In genomic region chr15:65460948-65461347, GRCh38 we compare ENCODE assay signal across 10 cellular contexts. TPM values are rescaled to one million over a fixed set of nuclear protein-coding genes. Genes with fewer than 3 reads are reported as not detected.
DNase-seq lines count a peak whose midpoint lies in the region; ATAC-seq and TF ChIP-seq lines count a peak whose summit lies in the region.
"Had no signal": no experiment of that assay in that cellular context is flagged by ENCODE, and none has a peak within 500 bp of the region (broad histone marks: within the 10 kb centered on the region; RNA-seq: fewer than 3 reads in every experiment).

No MANE protein-coding gene starts in this region.

- CTCF ChIA-PET in mammary epithelial cell (lab: Charles Lee; ENCODE audit: low non-redundant PET) (no interaction called here), MCF 10A (lab: Yijun Ruan, JAX) (interaction anchor here (0.6 kb wide), 1 partner anchor 374 kb away, joined by 3 read pairs; no protein-coding TSS in a partner anchor), PC-3 (lab: Charles Lee) (no interaction called here)

- no peaks in the 10 kb centered on the region for H3F3A ChIP-seq in PC-3 (ENCODE audit: low read length, unreplicated experiment)

- H3K4me1 ChIP-seq in mammary epithelial cell (ENCODE audit: insufficient read depth, low read length): no peaks in the 10 kb centered on the region
- no peaks in the 10 kb centered on the region for H3K4me1 ChIP-seq in PC-3 (ENCODE audit: insufficient read depth, low read length)

- H3K9ac ChIP-seq in mammary epithelial cell (ENCODE audit: insufficient read depth, low read length) (no peak overlapping the region), PC-3 (ENCODE audit: low read length) (no peak overlapping the region)

- intact Hi-C loops in mammary epithelial cell (cut with micrococcal nuclease) (no loop called here), MCF 10A (cut with micrococcal nuclease) (no loop called here), PC-3 (cut with micrococcal nuclease) (no loop called here)

- H3K36me3 Mint-ChIP-seq in MCF 10A (ENCODE audit: insufficient read depth, unreplicated experiment): peaks cover 90% of the 10 kb centered on the region

- no peak overlapping the region for H3K27ac ChIP-seq in mammary epithelial cell (ENCODE audit: insufficient read depth, low read depth, low read length)
- H3K27ac ChIP-seq in PC-3 (ENCODE audit: low read length): no peak overlapping the region

- H3K79me2 ChIP-seq in mammary epithelial cell (ENCODE audit: insufficient read depth, low read length): no peaks in the 10 kb centered on the region
- no peaks in the 10 kb centered on the region for H3K79me2 ChIP-seq in PC-3 (ENCODE audit: low read length)

- H3K4me2 ChIP-seq in mammary epithelial cell (ENCODE audit: insufficient read depth, low read depth, low read length): no peak overlapping the region
- H3K4me2 ChIP-seq in PC-3 (ENCODE audit: low read length): no peak overlapping the region

- H3K9me3 ChIP-seq in mammary epithelial cell (replicated peaks; ENCODE audit: insufficient read depth, low read length) (no peaks in the 10 kb centered on the region), PC-3 (ENCODE audit: low read length) (no peaks in the 10 kb centered on the region)

- no peaks in the 10 kb centered on the region for H3K27me3 ChIP-seq in mammary epithelial cell (ENCODE audit: insufficient read depth, low read length)
- H3K27me3 ChIP-seq in H7 (ENCODE audit: control insufficient read depth, insufficient read depth, low read length): no peaks in the 10 kb centered on the region
- no peaks in the 10 kb centered on the region for H3K27me3 ChIP-seq in PC-3 (ENCODE audit: low read length)

- DNase-seq in mammary epithelial cell: peak; percentile 23
- DNase-seq in MCF 10A (ENCODE audit: unreplicated experiment): no peak
- DNase-seq in activated T-cell treated with anti-CD3 and anti-CD28 coated beads, Interleukin-2, amount 50 U/mL, for 48 hours: peak; percentile 45 to 61
- DNase-seq in iris pigment epithelial cell (ENCODE audit: low read depth): peak; percentile 51
- peak; percentile 42 for DNase-seq in stimulated activated naive CD8-positive, alpha-beta T cell treated with anti-CD3 and anti-CD28 coated beads, Interleukin-15, Interleukin-2, amounts not matched to agents 100 U/mL and 50 U/mL, for 24 hours
- DNase-seq in H7: no peak
- no peak for DNase-seq in PC-3
- DNase-seq: amygdala, NCI-H1930 had no signal

- no peak overlapping the region for H3K4me3 Mint-ChIP-seq in MCF 10A (ENCODE audit: unreplicated experiment)

- H2AFZ ChIP-seq in mammary epithelial cell (ENCODE audit: low read depth, low read length) (no peak overlapping the region), PC-3 (ENCODE audit: low read length) (no peak overlapping the region)

- no peak overlapping the region for H3K4me3 ChIP-seq in mammary epithelial cell (replicated peaks in 1 of 3; ENCODE audit: insufficient read depth in 1 of 3, low read depth in 2 of 3, low read length in 3 of 3)
- no peak overlapping the region for H3K4me3 ChIP-seq in H7 (ENCODE audit: insufficient read depth, low read depth, low read length)
- H3K4me3 ChIP-seq in PC-3 (ENCODE audit: low read length): no peak overlapping the region

- dilution Hi-C loops in mammary epithelial cell (cut with HindIII; ENCODE audit: low sequenced_read_pairs): no loop called here

- H3K27me3 Mint-ChIP-seq in MCF 10A (ENCODE audit: insufficient read depth, unreplicated experiment): no peaks in the 10 kb centered on the region

- BruUV-seq in mammary epithelial cell (replicated peaks; lab: Mats Ljungman, UMichigan) (no TSS peak), MCF 10A (replicated peaks; lab: Mats Ljungman, UMichigan) (no TSS peak), PC-3 (replicated peaks; lab: Mats Ljungman, UMichigan) (no TSS peak)

- H3K9me3 Mint-ChIP-seq in MCF 10A (ENCODE audit: unreplicated experiment): no peaks in the 10 kb centered on the region

- POLR2A ChIA-PET in MCF 10A (lab: Yijun Ruan, JAX) (interaction anchor here (1.5 kb wide), 1 partner anchor 27 kb away, joined by 3 read pairs; no protein-coding TSS in a partner anchor), PC-3 (lab: Charles Lee; ENCODE audit: unreplicated experiment) (no interaction called here)

- H3K4me1 Mint-ChIP-seq in MCF 10A (ENCODE audit: insufficient read depth, unreplicated experiment): no peaks in the 10 kb centered on the region

- in situ Hi-C loops in mammary epithelial cell (cut with MboI; ENCODE audit: low sequenced_read_pairs in 2 of 2): no loop called here

- H3K27ac Mint-ChIP-seq in MCF 10A (ENCODE audit: low read depth, unreplicated experiment): no peak overlapping the region

- peaks cover 33% of the 10 kb centered on the region for H3K36me3 ChIP-seq in mammary epithelial cell (ENCODE audit: insufficient read depth, low read length)
- H3K36me3 ChIP-seq in H7 (replicated peaks; ENCODE audit: control insufficient read depth, insufficient read depth, low read length): peaks cover 5% of the 10 kb centered on the region
- peaks cover 4% of the 10 kb centered on the region for H3K36me3 ChIP-seq in PC-3 (ENCODE audit: low read depth, low read length)

- H3K9me2 ChIP-seq in PC-3 (replicated peaks; ENCODE audit: low read length): no peaks in the 10 kb centered on the region

- ATAC-seq in stimulated activated naive CD8-positive, alpha-beta T cell treated with anti-CD3 and anti-CD28 coated beads, Interleukin-15, Interleukin-2, amounts not matched to agents 100 U/mL and 50 U/mL, for 24 hours: peak; percentile 96
- ATAC-seq in GM18867 (IDR thresholded peaks at IDR 0.05; ENCODE audit: unreplicated experiment) (no peak), PC-3 (no peak)

- no peak for TF ChIP-seq CTCF in mammary epithelial cell (conservative IDR thresholded peaks at IDR 0.05 in 1 of 2, IDR thresholded peaks at IDR 0.05 in 1 of 2; ENCODE audit: extremely low read depth in 1 of 2, insufficient read depth in 1 of 2, low read depth in 1 of 2, low read length in 2 of 2)
- no peak for TF ChIP-seq CTCF in MCF 10A (IDR thresholded peaks at IDR 0.05; ENCODE audit: unreplicated experiment)
- TF ChIP-seq CTCF in PC-3 (conservative IDR thresholded peaks at IDR 0.05; ENCODE audit: low read depth, low read length): no peak

- 88% methylated on average over 4 of the region's 4 CpGs for WGBS in mammary epithelial cell (ENCODE audit: low coverage, missing lambda C conversion rate)

- no peaks in the 10 kb centered on the region for H4K20me1 ChIP-seq in mammary epithelial cell (ENCODE audit: insufficient read depth, low read length)
- no peaks in the 10 kb centered on the region for H4K20me1 ChIP-seq in PC-3 (ENCODE audit: low read length)

RNA-seq across cellular contexts. Expression of gene IGDCC4, which starts 38.2 kb away (rescaled TPM):
- total RNA-seq in mammary epithelial cell (1 to 10 TPM in 1 of 2 donors, under 1 TPM in 1; 0.09 to 1.3 TPM), MCF 10A (2022) (0.12 TPM in 1 of 2 replicates, not detected in the other), PC-3 (2014; rRNA removed) (0.98 and 1.6 TPM in 2 replicates)
- polyA plus RNA-seq in mammary epithelial cell: 0.05 TPM
- polyA minus RNA-seq in mammary epithelial cell: not detected
- 7.4 and 10.6 TPM in 2 replicates for total RNA-seq in H7 (2014; rRNA removed; shearing (Covaris generic))

RNA-seq across cellular contexts. Expression of gene DPP8, which starts 56.5 kb away (rescaled TPM):
- total RNA-seq in mammary epithelial cell: 10 to 100 TPM; 22.8 to 39.7 TPM
- polyA plus RNA-seq in mammary epithelial cell: 13.3 TPM
- 40.7 TPM for polyA minus RNA-seq in mammary epithelial cell
- 24.5 and 27.5 TPM in 2 replicates for total RNA-seq in MCF 10A (2022)
- total RNA-seq in H7 (2014; rRNA removed; shearing (Covaris generic)): 18.4 and 21.1 TPM in 2 replicates
- 20.0 and 20.6 TPM in 2 replicates for total RNA-seq in PC-3 (2014; rRNA removed)

Comparison
In these comparisons a context has a peak if more than half of its experiments do, and no peak if none do; other contexts are left out.
1. DNase-seq: peak in mammary epithelial cell (single experiment), activated T-cell treated with anti-CD3 and anti-CD28 coated beads, Interleukin-2, amount 50 U/mL, for 48 hours (2 of 2), iris pigment epithelial cell (single experiment) and stimulated activated naive CD8-positive, alpha-beta T cell treated with anti-CD3 and anti-CD28 coated beads, Interleukin-15, Interleukin-2, amounts not matched to agents 100 U/mL and 50 U/mL, for 24 hours (single experiment); none in MCF 10A (single experiment), H7 (single experiment) and PC-3 (single experiment).